In genomic region chr3:40990062-40990456, GRCh38 we compare ENCODE assay signal across 33 cellular contexts.
"Had no signal": no experiment of that assay in that cellular context is flagged by ENCODE, and none has a peak within 500 bp of the region (broad histone marks: within the 10 kb centered on the region; RNA-seq: fewer than 3 reads in every experiment).

No MANE protein-coding gene starts in this region.

- H3K36me3 ChIP-seq: adrenal gland, ascending aorta, esophagus muscularis mucosa, gastroesophageal sphincter, heart right ventricle had no signal

- ATAC-seq: activated CD4-positive, alpha-beta T cell treated with anti-CD3 and anti-CD28 coated beads for 36 hours; activated CD8-positive, alpha-beta memory T cell treated with anti-CD3 and anti-CD28 coated beads, Interleukin-2, amount 10 ng/mL, durations not matched to agents 7 days and 5 days; activated CD8-positive, alpha-beta T cell treated with anti-CD3 and anti-CD28 coated beads, Interleukin-2, amount 10 ng/mL, durations not matched to agents 7 days and 5 days; activated naive CD8-positive, alpha-beta T cell treated with anti-CD3 and anti-CD28 coated beads, Interleukin-2, amount 50 U/mL, for 24 hours; effector memory CD8-positive, alpha-beta T cell; gastroesophageal sphincter; T-helper 17 cell had no signal

- H3K27ac ChIP-seq: adrenal gland, ascending aorta, esophagus muscularis mucosa, gastroesophageal sphincter, heart right ventricle had no signal

- H3K27me3 Mint-ChIP-seq: brain had no signal

- H3K9me3 Mint-ChIP-seq: activated CD4-positive, alpha-beta memory T cell treated with anti-CD3 and anti-CD28 coated beads for 36 hours; activated naive CD4-positive, alpha-beta T cell treated with anti-CD3 and anti-CD28 coated beads for 36 hours; activated naive CD4-positive, alpha-beta T cell treated with anti-CD3 and anti-CD28 coated beads, Interleukin-2, amount 50 U/mL, for 24 hours; activated naive CD8-positive, alpha-beta T cell treated with anti-CD3 and anti-CD28 coated beads for 36 hours; activated naive CD8-positive, alpha-beta T cell treated with anti-CD3 and anti-CD28 coated beads, Interleukin-2, amount 50 U/mL, for 24 hours; activated T-helper 1 cell treated with anti-CD3 and anti-CD28 coated beads, Interleukin-12 subunit alpha, Interleukin-12 subunit beta, Interleukin-2, Interleukin-4 antibody, amounts not matched to agents 30 ng/mL and 10 ng/mL and 1 ng/mL, durations not matched to agents 14 hours and 24 hours and 36 hours; activated T-helper 2 cell treated with anti-CD3 and anti-CD28 coated beads, Interferon-gamma antibody, Interleukin-2, Interleukin-4, amounts not matched to agents 10 μg/mL and 5 μg/mL and 100 μg/mL, durations not matched to agents 14 hours and 24 hours and 36 hours; central memory CD8-positive, alpha-beta T cell; effector memory CD8-positive, alpha-beta T cell; T-helper 2 cell treated with Interferon-gamma antibody and Interleukin-4, amounts not matched to agents 5 μg/mL and 100 μg/mL, for 36 hours had no signal

- DNase-seq: activated CD4-positive, alpha-beta memory T cell treated with anti-CD3 and anti-CD28 coated beads for 36 hours; activated CD4-positive, alpha-beta T cell treated with anti-CD3 and anti-CD28 coated beads for 36 hours; activated CD4-positive, CD25-positive, alpha-beta regulatory T cell; activated CD4-positive, CD25-positive, alpha-beta regulatory T cell treated with anti-CD3 and anti-CD28 coated beads, Interleukin-2, amount 50 U/mL, for 72 hours; activated CD8-positive, alpha-beta memory T cell treated with anti-CD3 and anti-CD28 coated beads, Interleukin-2, amount 10 ng/mL, durations not matched to agents 7 days and 5 days; activated CD8-positive, alpha-beta memory T cell treated with anti-CD3 and anti-CD28 coated beads, Interleukin-2, amount 50 U/mL, for 4 hours; activated CD8-positive, alpha-beta T cell treated with anti-CD3 and anti-CD28 coated beads, Interleukin-2, amount 10 ng/mL, durations not matched to agents 7 days and 5 days; activated effector memory CD4-positive, alpha-beta T cell treated with anti-CD3 and anti-CD28 coated beads, Interleukin-2, amount 50 U/mL, for 16 hours; activated naive CD4-positive, alpha-beta T cell treated with anti-CD3 and anti-CD28 coated beads for 36 hours; activated naive CD8-positive, alpha-beta T cell treated with anti-CD3 and anti-CD28 coated beads for 36 hours; activated naive CD8-positive, alpha-beta T cell treated with anti-CD3 and anti-CD28 coated beads, Interleukin-2, amount 50 U/mL, for 24 hours; activated T-cell treated with anti-CD3 and anti-CD28 coated beads, Interleukin-2, amount 50 U/mL, for 1 hour; activated T-cell treated with anti-CD3 and anti-CD28 coated beads, Interleukin-2, amount 50 U/mL, for 48 hours; adrenal gland; cortex of kidney; dermis blood vessel endothelial cell; effector CD4-positive, alpha-beta T cell; effector memory CD8-positive, alpha-beta T cell; erythroblast; heart right ventricle; T-helper 1 cell; T-helper 17 cell; T1000 had no signal

- H3K4me3 ChIP-seq: adrenal gland, ascending aorta, esophagus muscularis mucosa, gastroesophageal sphincter, heart right ventricle had no signal

- H3K27ac Mint-ChIP-seq: activated CD4-positive, alpha-beta memory T cell treated with anti-CD3 and anti-CD28 coated beads for 36 hours; activated CD4-positive, alpha-beta T cell treated with anti-CD3 and anti-CD28 coated beads for 36 hours; activated CD4-positive, alpha-beta T cell treated with anti-CD3 and anti-CD28 coated beads, Interleukin-2, amount 10 ng/mL, durations not matched to agents 24 days and 14 days; activated CD8-positive, alpha-beta memory T cell treated with anti-CD3 and anti-CD28 coated beads, Interleukin-2, amount 10 ng/mL, durations not matched to agents 7 days and 5 days; activated CD8-positive, alpha-beta T cell treated with anti-CD3 and anti-CD28 coated beads, Interleukin-2, amount 10 ng/mL, durations not matched to agents 7 days and 5 days; activated naive CD4-positive, alpha-beta T cell treated with anti-CD3 and anti-CD28 coated beads for 36 hours; activated naive CD4-positive, alpha-beta T cell treated with anti-CD3 and anti-CD28 coated beads, Interleukin-2, amount 50 U/mL, for 24 hours; activated naive CD8-positive, alpha-beta T cell treated with anti-CD3 and anti-CD28 coated beads for 36 hours; activated naive CD8-positive, alpha-beta T cell treated with anti-CD3 and anti-CD28 coated beads, Interleukin-2, amount 50 U/mL, for 24 hours; activated T-helper 1 cell treated with anti-CD3 and anti-CD28 coated beads, Interleukin-12 subunit alpha, Interleukin-12 subunit beta, Interleukin-2, Interleukin-4 antibody, amounts not matched to agents 30 ng/mL and 10 ng/mL and 1 ng/mL, durations not matched to agents 14 hours and 24 hours and 36 hours; activated T-helper 2 cell treated with anti-CD3 and anti-CD28 coated beads, Interferon-gamma antibody, Interleukin-2, Interleukin-4, amounts not matched to agents 10 μg/mL and 5 μg/mL and 100 μg/mL, durations not matched to agents 14 hours and 24 hours and 36 hours; brain; effector memory CD8-positive, alpha-beta T cell; T-helper 17 cell; T-helper 2 cell treated with Interferon-gamma antibody and Interleukin-4, amounts not matched to agents 5 μg/mL and 100 μg/mL, for 36 hours had no signal

- H3K27me3 ChIP-seq: adrenal gland, ascending aorta, esophagus muscularis mucosa, gastroesophageal sphincter, heart right ventricle had no signal

- H3K36me3 Mint-ChIP-seq: activated CD4-positive, alpha-beta memory T cell treated with anti-CD3 and anti-CD28 coated beads for 36 hours; activated CD8-positive, alpha-beta memory T cell treated with anti-CD3 and anti-CD28 coated beads, Interleukin-2, amount 10 ng/mL, durations not matched to agents 7 days and 5 days; activated naive CD4-positive, alpha-beta T cell treated with anti-CD3 and anti-CD28 coated beads, Interleukin-2, amount 50 U/mL, for 24 hours; activated naive CD8-positive, alpha-beta T cell treated with anti-CD3 and anti-CD28 coated beads for 36 hours; brain had no signal

- H3K4me1 ChIP-seq: adrenal gland, ascending aorta, gastroesophageal sphincter had no signal

- H3K4me1 Mint-ChIP-seq: activated CD4-positive, alpha-beta T cell treated with anti-CD3 and anti-CD28 coated beads for 36 hours; activated CD4-positive, alpha-beta T cell treated with anti-CD3 and anti-CD28 coated beads, Interleukin-2, amount 10 ng/mL, durations not matched to agents 24 days and 14 days; activated CD8-positive, alpha-beta memory T cell treated with anti-CD3 and anti-CD28 coated beads, Interleukin-2, amount 10 ng/mL, durations not matched to agents 7 days and 5 days; activated naive CD4-positive, alpha-beta T cell treated with anti-CD3 and anti-CD28 coated beads, Interleukin-2, amount 50 U/mL, for 24 hours; activated naive CD8-positive, alpha-beta T cell treated with anti-CD3 and anti-CD28 coated beads for 36 hours; activated naive CD8-positive, alpha-beta T cell treated with anti-CD3 and anti-CD28 coated beads, Interleukin-2, amount 50 U/mL, for 24 hours; central memory CD8-positive, alpha-beta T cell; T-helper 17 cell had no signal

- H3K4me3 Mint-ChIP-seq: activated CD4-positive, alpha-beta memory T cell treated with anti-CD3 and anti-CD28 coated beads for 36 hours; activated CD4-positive, alpha-beta T cell treated with anti-CD3 and anti-CD28 coated beads for 36 hours; activated CD4-positive, alpha-beta T cell treated with anti-CD3 and anti-CD28 coated beads, Interleukin-2, amount 10 ng/mL, durations not matched to agents 24 days and 14 days; activated CD8-positive, alpha-beta memory T cell treated with anti-CD3 and anti-CD28 coated beads, Interleukin-2, amount 10 ng/mL, durations not matched to agents 7 days and 5 days; activated CD8-positive, alpha-beta T cell treated with anti-CD3 and anti-CD28 coated beads, Interleukin-2, amount 10 ng/mL, durations not matched to agents 7 days and 5 days; activated naive CD4-positive, alpha-beta T cell treated with anti-CD3 and anti-CD28 coated beads for 36 hours; activated naive CD4-positive, alpha-beta T cell treated with anti-CD3 and anti-CD28 coated beads, Interleukin-2, amount 50 U/mL, for 24 hours; activated naive CD8-positive, alpha-beta T cell treated with anti-CD3 and anti-CD28 coated beads for 36 hours; activated naive CD8-positive, alpha-beta T cell treated with anti-CD3 and anti-CD28 coated beads, Interleukin-2, amount 50 U/mL, for 24 hours; activated T-helper 1 cell treated with anti-CD3 and anti-CD28 coated beads, Interleukin-12 subunit alpha, Interleukin-12 subunit beta, Interleukin-2, Interleukin-4 antibody, amounts not matched to agents 30 ng/mL and 10 ng/mL and 1 ng/mL, durations not matched to agents 14 hours and 24 hours and 36 hours; brain; central memory CD8-positive, alpha-beta T cell; effector memory CD8-positive, alpha-beta T cell; T-helper 17 cell; T-helper 2 cell treated with Interferon-gamma antibody and Interleukin-4, amounts not matched to agents 5 μg/mL and 100 μg/mL, for 36 hours had no signal

- H3K9me3 ChIP-seq: adrenal gland, ascending aorta, esophagus muscularis mucosa, gastroesophageal sphincter, heart right ventricle had no signal
